In the genomic region with DNA sequence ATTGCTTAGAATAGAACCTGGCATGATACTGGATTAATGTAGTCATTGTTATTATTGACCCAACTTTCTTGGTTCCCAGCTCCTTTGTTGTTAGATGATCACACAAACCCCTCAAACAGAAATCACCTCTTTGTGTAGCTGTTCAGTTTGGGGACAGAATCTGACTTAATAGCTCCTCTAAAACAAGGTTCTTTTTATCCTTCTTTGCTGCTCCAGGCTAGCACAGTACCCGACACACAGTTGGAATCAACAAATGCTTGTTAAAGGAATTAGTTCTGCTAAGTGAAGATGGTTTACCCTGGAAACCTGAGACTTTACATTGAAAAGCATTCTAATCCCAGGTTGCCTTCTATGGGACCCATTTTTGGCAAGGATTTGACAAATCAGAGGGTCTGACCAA, we compare ENCODE assay signal across 16 cellular contexts.
"Had no signal": no experiment of that assay in that cellular context is flagged by ENCODE, and none has a peak within 500 bp of the region (broad histone marks: within the 10 kb centered on the region; RNA-seq: fewer than 3 reads in every experiment).

No MANE protein-coding gene starts in this region.

- H3K9me3 ChIP-seq: gastroesophageal sphincter had no signal

- DNase-seq: activated CD4-positive, alpha-beta T cell treated with anti-CD3 and anti-CD28 coated beads, Interleukin-2, amount 50 U/mL, for 48 hours; activated naive CD4-positive, alpha-beta T cell; activated naive CD8-positive, alpha-beta T cell treated with anti-CD3 and anti-CD28 coated beads for 36 hours; activated T-cell treated with anti-CD3 and anti-CD28 coated beads for 4 hours; amniotic stem cell; heart right ventricle; left ventricle myocardium inferior; mammary epithelial cell; natural killer cell; posterior cingulate gyrus; stimulated activated CD4-positive, alpha-beta T cell treated with anti-CD3 and anti-CD28 coated beads, Interleukin-1b, Interleukin-23, amount 100 ng/mL, for 48 hours; stimulated activated CD8-positive, alpha-beta memory T cell treated with anti-CD3 and anti-CD28 coated beads, Interleukin-4, amount 100 ng/mL, for 48 hours; stimulated activated naive CD4-positive, alpha-beta T cell treated with Interleukin-2 at 50 U/mL for 16 hours had no signal

- ATAC-seq: esophagus mucosa, gastroesophageal sphincter, heart right ventricle, natural killer cell had no signal

- H3K27ac ChIP-seq: cardiac muscle cell, gastroesophageal sphincter, heart right ventricle had no signal

- H3K4me3 ChIP-seq: cardiac muscle cell, gastroesophageal sphincter, heart right ventricle, left ventricle myocardium inferior had no signal

- H3K36me3 ChIP-seq: cardiac muscle cell, gastroesophageal sphincter, heart right ventricle, left ventricle myocardium inferior had no signal

- H3K27me3 ChIP-seq: cardiac muscle cell, gastroesophageal sphincter, heart right ventricle had no signal
